In genomic region chr17:65177901-65178300, GRCh38 we compare ENCODE assay signal across 12 cellular contexts. TPM values are rescaled to one million over a fixed set of nuclear protein-coding genes. Genes with fewer than 3 reads are reported as not detected.
DNase-seq lines count a peak whose midpoint lies in the region; ATAC-seq lines count a peak whose summit lies in the region.
"Had no signal": no experiment of that assay in that cellular context is flagged by ENCODE, and none has a peak within 500 bp of the region (broad histone marks: within the 10 kb centered on the region; RNA-seq: fewer than 3 reads in every experiment).

No MANE protein-coding gene starts in this region.

- intact Hi-C loops in naive thymus-derived CD4-positive, alpha-beta T cell (cut with micrococcal nuclease) = loop anchor here in 1 of 2 donors (2.0 kb wide), 1 partner anchor 21 kb away; no protein-coding TSS in a partner anchor

- peaks cover 13 to 64% of the 10 kb centered on the region in 2 donors for H3K4me1 ChIP-seq in naive thymus-derived CD4-positive, alpha-beta T cell (ENCODE audit: control insufficient read depth in 2 of 2, insufficient read depth in 2 of 2, low read length in 2 of 2)
- H3K4me1 ChIP-seq: HAP-1 had no signal

- ATAC-seq in activated naive CD8-positive, alpha-beta T cell treated with anti-CD3 and anti-CD28 coated beads, Interleukin-2, amount 50 U/mL, for 24 hours = no peak
- no peak for ATAC-seq in naive thymus-derived CD4-positive, alpha-beta T cell

- POLR2A ChIA-PET in naive thymus-derived CD4-positive, alpha-beta T cell (lab: Charles Lee) = no interaction called here

- no peaks in the 10 kb centered on the region for H3K27me3 ChIP-seq in naive thymus-derived CD4-positive, alpha-beta T cell (ENCODE audit: control insufficient read depth in 2 of 2, insufficient read depth in 2 of 2, low read length in 2 of 2)

- no peaks in the 10 kb centered on the region for H3K9me3 ChIP-seq in naive thymus-derived CD4-positive, alpha-beta T cell (ENCODE audit: control insufficient read depth in 2 of 3, low read length in 3 of 3)
- H3K9me3 ChIP-seq: HAP-1 had no signal

- no peak overlapping the region for H3K4me3 ChIP-seq in naive thymus-derived CD4-positive, alpha-beta T cell (ENCODE audit: low read length)
- H3K4me3 ChIP-seq: HAP-1, SK-N-MC had no signal

- no peak overlapping the region for H3K27ac ChIP-seq in naive thymus-derived CD4-positive, alpha-beta T cell (ENCODE audit: low read depth, low read length)
- H3K27ac ChIP-seq: SK-N-MC had no signal

- peak; percentile 68 for DNase-seq in EL
- DNase-seq in NAMALWA (ENCODE audit: low spot score) = peak; percentile 40
- DNase-seq in activated naive CD8-positive, alpha-beta T cell treated with anti-CD3 and anti-CD28 coated beads, Interleukin-2, amount 50 U/mL, for 24 hours = no peak
- peak; percentile 17 to 87 for DNase-seq in lung microvascular endothelial cell (ENCODE audit: low read depth in 2 of 2)
- no peak for DNase-seq in G401 (ENCODE audit: low spot score)
- no peak for DNase-seq in NCI-H446 treated with DMSO at 0.1 percent for 48 hours (lab: John Stamatoyannopoulos, UW)
- DNase-seq in DMS153 treated with DMSO at 0.1 percent for 48 hours (lab: John Stamatoyannopoulos, UW; ENCODE audit: unreplicated experiment) = no peak
- DNase-seq in naive thymus-derived CD4-positive, alpha-beta T cell = no peak
- DNase-seq: NCI-H187 had no signal

- peaks cover 5% of the 10 kb centered on the region for H3K9me3 Mint-ChIP-seq in activated naive CD8-positive, alpha-beta T cell treated with anti-CD3 and anti-CD28 coated beads, Interleukin-2, amount 50 U/mL, for 24 hours
- peaks cover 0 to 17% (median 0%) of the 10 kb centered on the region in 11 donors for H3K9me3 Mint-ChIP-seq in naive thymus-derived CD4-positive, alpha-beta T cell

- H3K36me3 Mint-ChIP-seq in activated naive CD8-positive, alpha-beta T cell treated with anti-CD3 and anti-CD28 coated beads, Interleukin-2, amount 50 U/mL, for 24 hours (ENCODE audit: low read depth) = no peaks in the 10 kb centered on the region
- H3K36me3 Mint-ChIP-seq in naive thymus-derived CD4-positive, alpha-beta T cell = peaks cover 0 to 27% (median 0%) of the 10 kb centered on the region in 5 donors

- no peaks in the 10 kb centered on the region for H3K36me3 ChIP-seq in naive thymus-derived CD4-positive, alpha-beta T cell (ENCODE audit: control insufficient read depth in 2 of 3, insufficient read depth in 3 of 3, low read length in 3 of 3)
- H3K36me3 ChIP-seq: HAP-1 had no signal

- in situ Hi-C loops in G401 (cut with HindIII; ENCODE audit: low sequenced_read_pairs) = no loop called here

- peaks cover 63% of the 10 kb centered on the region for H3K4me1 Mint-ChIP-seq in activated naive CD8-positive, alpha-beta T cell treated with anti-CD3 and anti-CD28 coated beads, Interleukin-2, amount 50 U/mL, for 24 hours
- H3K4me1 Mint-ChIP-seq in naive thymus-derived CD4-positive, alpha-beta T cell = peaks cover 0 to 67% (median 15%) of the 10 kb centered on the region in 7 donors

- H3K4me3 Mint-ChIP-seq in activated naive CD8-positive, alpha-beta T cell treated with anti-CD3 and anti-CD28 coated beads, Interleukin-2, amount 50 U/mL, for 24 hours = no peak overlapping the region
- H3K4me3 Mint-ChIP-seq in naive thymus-derived CD4-positive, alpha-beta T cell = peak overlapping the region in 2 of 10 donors; percentile 24 to 42
- H3K4me3 Mint-ChIP-seq: neural crest cell had no signal

- CTCF ChIA-PET in naive thymus-derived CD4-positive, alpha-beta T cell (lab: Charles Lee) = no interaction called here

- H3K27ac Mint-ChIP-seq in activated naive CD8-positive, alpha-beta T cell treated with anti-CD3 and anti-CD28 coated beads, Interleukin-2, amount 50 U/mL, for 24 hours = peak overlapping the region; percentile 6
- peak overlapping the region in 2 of 9 donors; percentile 39 to 54 for H3K27ac Mint-ChIP-seq in naive thymus-derived CD4-positive, alpha-beta T cell

- H3K27me3 Mint-ChIP-seq in activated naive CD8-positive, alpha-beta T cell treated with anti-CD3 and anti-CD28 coated beads, Interleukin-2, amount 50 U/mL, for 24 hours = peaks cover 4% of the 10 kb centered on the region
- H3K27me3 Mint-ChIP-seq in naive thymus-derived CD4-positive, alpha-beta T cell = no peaks in the 10 kb centered on the region

RNA-seq across cellular contexts. Expression of gene RGS9, which starts 40.7 kb away (rescaled TPM):
- total RNA-seq in lung microvascular endothelial cell = 0.60 and 0.65 TPM in 2 replicates
- 15.4 and 22.8 TPM in 2 replicates for total RNA-seq in G401 (2014; rRNA removed; shearing (Covaris generic))
- total RNA-seq in naive thymus-derived CD4-positive, alpha-beta T cell = 1 to 10 TPM in 2 of 5 experiments, under 1 TPM in 3; 0.32 to 3.9 (median 0.81) TPM
- polyA plus RNA-seq in naive thymus-derived CD4-positive, alpha-beta T cell = not detected

Comparison
In these comparisons a context has a peak if more than half of its experiments do, and no peak if none do; other contexts are left out.
1. DNase-seq: peak in EL (single experiment), NAMALWA (single experiment) and lung microvascular endothelial cell (2 of 2); none in activated naive CD8-positive, alpha-beta T cell treated with anti-CD3 and anti-CD28 coated beads, Interleukin-2, amount 50 U/mL, for 24 hours (single experiment), G401 (single experiment), NCI-H446 treated with DMSO at 0.1 percent for 48 hours (single experiment), DMS153 treated with DMSO at 0.1 percent for 48 hours (single experiment) and naive thymus-derived CD4-positive, alpha-beta T cell (0 of 9).